Comparison of ENCODE assay signal across 18 cellular contexts in genomic region chr22:46586531-46587011, GRCh38. TPM values are rescaled to one million over a fixed set of nuclear protein-coding genes. Genes with fewer than 3 reads are reported as not detected.
DNase-seq lines count a peak whose midpoint lies in the region; ATAC-seq and TF ChIP-seq lines count a peak whose summit lies in the region.
"Had no signal": no experiment of that assay in that cellular context is flagged by ENCODE, and none has a peak within 500 bp of the region (broad histone marks: within the 10 kb centered on the region; RNA-seq: fewer than 3 reads in every experiment).

No MANE protein-coding gene starts in this region.

- H3K4me3 ChIP-seq in OCI-LY7 (ENCODE audit: low read depth, low read length, poor library complexity, severe bottlenecking): peak overlapping the region; percentile 72
- H3K4me3 ChIP-seq: dorsolateral prefrontal cortex had no signal

- BruUV-seq in OCI-LY7 (replicated peaks; lab: Mats Ljungman, UMichigan): no TSS peak

- DNase-seq in left ventricle myocardium superior (peak; percentile 23), cardiac septum (ENCODE audit: low spot score) (no peak), OCI-LY7 (ENCODE audit: low spot score) (no peak), immature natural killer cell (no peak), type B pancreatic cell (ENCODE audit: extremely low spot score, unreplicated experiment) (no peak), SW 1271 (lab: John Stamatoyannopoulos, UW) (no peak), DMS53 (lab: John Stamatoyannopoulos, UW) (no peak)
- DNase-seq: DMS153; dorsolateral prefrontal cortex; esophagus squamous epithelium; head of caudate nucleus; Kasumi-1; kidney glomerular epithelial cell; NCI-H2227 treated with DMSO at 0.1 percent for 48 hours; NK-92 treated with Interleukin-12 subunit alpha and Interleukin-12 subunit beta, amount 100 ng/mL, for 24 hours; SIG-M5 had no signal

- H3K27me3 Mint-ChIP-seq in immature natural killer cell (ENCODE audit: low read depth in 3 of 3) (peaks cover 0 to 3% (median 2%) of the 10 kb centered on the region in 3 donors), type B pancreatic cell (no peaks in the 10 kb centered on the region)

- CTCF ChIA-PET in OCI-LY7 (lab: Charles Lee; ENCODE audit: unreplicated experiment): no interaction called here

- H2AFZ ChIP-seq in OCI-LY7 (ENCODE audit: low read length): no peak overlapping the region

- peak overlapping the region; percentile 64 to 86 (median 83) for H3K4me3 Mint-ChIP-seq in immature natural killer cell
- H3K4me3 Mint-ChIP-seq in type B pancreatic cell: peak overlapping the region; percentile 17

- H3K9me2 ChIP-seq in OCI-LY7 (ENCODE audit: insufficient read depth, low read length): no peaks in the 10 kb centered on the region

- no peak for ATAC-seq in left ventricle myocardium superior
- no peak for ATAC-seq in HG02973 (IDR thresholded peaks at IDR 0.05; ENCODE audit: unreplicated experiment)

- H4K20me1 ChIP-seq in OCI-LY7 (ENCODE audit: insufficient read depth, low read length): no peaks in the 10 kb centered on the region

- H3K9me3 Mint-ChIP-seq in immature natural killer cell (no peaks in the 10 kb centered on the region), type B pancreatic cell (no peaks in the 10 kb centered on the region)
- H3K9me3 Mint-ChIP-seq: activated T-helper 1 cell treated with anti-CD3 and anti-CD28 coated beads, Interleukin-12 subunit alpha, Interleukin-12 subunit beta, Interleukin-2, Interleukin-4 antibody, amounts not matched to agents 30 ng/mL and 10 ng/mL and 1 ng/mL, durations not matched to agents 14 hours and 24 hours and 36 hours had no signal

- TF ChIP-seq CTCF in OCI-LY7 (conservative IDR thresholded peaks at IDR 0.05; ENCODE audit: low read length): no peak
- no peak for TF ChIP-seq CTCF in type B pancreatic cell (conservative IDR thresholded peaks at IDR 0.05)

- H3K79me2 ChIP-seq in OCI-LY7 (ENCODE audit: insufficient read depth, low read depth, low read length): peaks cover 22% of the 10 kb centered on the region

- intact Hi-C loops in left ventricle myocardium superior (cut with micrococcal nuclease): no loop called here
- intact Hi-C loops in cardiac septum (cut with DNase I): no loop called here
- intact Hi-C loops in OCI-LY7 (cut with micrococcal nuclease; ENCODE audit: unreplicated experiment): loop anchor here (1.0 kb wide), 1 partner anchor 23 kb away; no protein-coding TSS in a partner anchor

- H3K27ac Mint-ChIP-seq in immature natural killer cell (peak overlapping the region in 4 of 6 donors; percentile 89 to 94 (median 92)), type B pancreatic cell (no peak overlapping the region)

- H3K27ac ChIP-seq in OCI-LY7 (ENCODE audit: low read depth, low read length, poor library complexity, severe bottlenecking): peak overlapping the region; percentile 83

- H3K4me1 ChIP-seq in OCI-LY7 (ENCODE audit: insufficient read depth, low read length, poor library complexity, severe bottlenecking): peaks cover 70% of the 10 kb centered on the region

- no peaks in the 10 kb centered on the region for H3K9me3 ChIP-seq in OCI-LY7 (ENCODE audit: low read length)
- H3K9me3 ChIP-seq: esophagus squamous epithelium had no signal

- POLR2A ChIA-PET in OCI-LY7 (lab: Charles Lee): no interaction called here

- H3K36me3 Mint-ChIP-seq in immature natural killer cell (no peaks in the 10 kb centered on the region), type B pancreatic cell (peaks cover 5% of the 10 kb centered on the region)

- peaks cover 41 to 62% of the 10 kb centered on the region in 2 donors for H3K4me1 Mint-ChIP-seq in immature natural killer cell
- H3K4me1 Mint-ChIP-seq in type B pancreatic cell (ENCODE audit: unreplicated experiment): peaks cover 23% of the 10 kb centered on the region

- peak overlapping the region; percentile 93 for H3K4me2 ChIP-seq in OCI-LY7 (ENCODE audit: low read length)

- H3K36me3 ChIP-seq in OCI-LY7 (ENCODE audit: insufficient read depth, low read length): no peaks in the 10 kb centered on the region
- H3K36me3 ChIP-seq: esophagus squamous epithelium had no signal

RNA-seq across cellular contexts. Expression of gene GRAMD4, which starts 33.6 kb away (rescaled TPM):
- total RNA-seq in left ventricle myocardium superior (94.0 TPM), cardiac septum (64.8 TPM), OCI-LY7 (2022) (32.8 and 46.9 TPM in 2 replicates), type B pancreatic cell (ENCODE audit: low replicate concordance) (56.4 and 80.9 TPM in 2 replicates)
- total RNA-seq in OCI-LY7 (2014; rRNA removed; shearing (Covaris generic)): 40.7 and 52.4 TPM in 2 replicates
- 10 to 100 TPM in 1 of 3 donors, 1 to 10 TPM in 2; 3.5 to 23.0 (median 4.1) TPM for polyA plus RNA-seq in immature natural killer cell

RNA-seq across cellular contexts. Expression of gene CELSR1, which starts 49.2 kb away (rescaled TPM):
- total RNA-seq in left ventricle myocardium superior (9.7 TPM), cardiac septum (13.3 TPM), OCI-LY7 (2022) (3.7 and 4.9 TPM in 2 replicates), type B pancreatic cell (ENCODE audit: low replicate concordance) (27.8 and 67.1 TPM in 2 replicates)
- 3.9 and 5.2 TPM in 2 replicates for total RNA-seq in OCI-LY7 (2014; rRNA removed; shearing (Covaris generic))
- polyA plus RNA-seq in immature natural killer cell: 1 to 10 TPM in 2 of 3 donors, under 1 TPM in 1; 0.24 to 1.6 (median 1.2) TPM
